ENCODE assay signal across 24 cellular contexts in the genomic region with DNA sequence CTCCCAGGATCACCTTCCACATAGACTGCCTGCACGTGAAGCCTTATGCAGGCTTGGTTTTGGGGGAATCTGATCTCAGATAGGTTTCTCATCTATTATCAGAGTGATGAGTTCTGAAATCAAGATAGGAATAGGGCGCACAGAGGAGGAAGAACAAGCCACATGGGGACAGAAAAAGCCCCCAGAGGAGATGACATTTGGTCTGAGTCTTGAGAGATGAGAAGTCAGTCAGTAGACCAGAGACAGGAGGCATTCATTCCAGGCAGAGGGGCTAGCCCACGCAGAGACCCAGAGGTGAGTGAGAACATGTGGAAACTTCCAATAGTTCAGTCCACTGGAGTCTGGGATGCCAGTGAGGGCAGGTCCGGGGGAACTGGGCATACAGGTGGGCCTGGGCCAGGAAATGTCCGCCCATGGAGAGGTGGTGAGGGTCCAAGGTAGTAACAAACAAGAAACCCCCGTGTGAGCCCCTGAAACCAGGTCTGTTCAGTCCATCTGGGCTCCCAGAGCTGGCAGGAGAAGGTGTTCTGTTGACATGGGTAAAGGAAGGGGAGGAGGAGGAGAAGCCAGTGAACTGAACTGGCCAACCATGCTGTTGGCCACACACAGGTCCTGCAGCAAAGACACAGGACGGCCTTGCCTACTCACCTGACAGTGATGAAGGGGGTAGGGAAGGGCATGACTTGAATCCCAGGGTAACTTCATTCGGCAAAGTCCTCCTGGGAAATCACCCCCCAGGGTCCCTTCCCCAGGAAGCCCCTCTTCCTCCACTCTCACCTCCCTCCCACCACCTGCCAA.
"Had no signal": no experiment of that assay in that cellular context is flagged by ENCODE, and none has a peak within 500 bp of the region (broad histone marks: within the 10 kb centered on the region; RNA-seq: fewer than 3 reads in every experiment).

No MANE protein-coding gene starts in this region.

- H3K27ac ChIP-seq: colonic mucosa, dorsolateral prefrontal cortex, esophagus muscularis mucosa, gastroesophageal sphincter, pancreas, thyroid gland, upper lobe of right lung had no signal

- H3K27me3 Mint-ChIP-seq: activated CD4-positive, alpha-beta T cell treated with anti-CD3 and anti-CD28 coated beads, Interleukin-2, amount 10 ng/mL, durations not matched to agents 7 days and 5 days; effector memory CD8-positive, alpha-beta T cell had no signal

- H3K4me1 ChIP-seq: colonic mucosa, gastroesophageal sphincter, pancreas had no signal

- H3K9me3 Mint-ChIP-seq: activated CD4-positive, alpha-beta T cell treated with anti-CD3 and anti-CD28 coated beads, Interleukin-2, amount 10 ng/mL, durations not matched to agents 7 days and 5 days; effector memory CD8-positive, alpha-beta T cell; natural killer cell treated with Interleukin-12 subunit alpha and Interleukin-12 subunit beta and Interleukin-15 and Interleukin-18, amount 100 ng/mL, for 72 hours; T-helper 1 cell treated with Interleukin-12 subunit alpha and Interleukin-12 subunit beta and Interleukin-4 antibody, amounts not matched to agents 30 μg/mL and 1 μg/mL, for 36 hours had no signal

- H3K36me3 ChIP-seq: colonic mucosa, esophagus muscularis mucosa, gastroesophageal sphincter, pancreas, thyroid gland, upper lobe of right lung had no signal

- ATAC-seq: effector memory CD8-positive, alpha-beta T cell; gastroesophageal sphincter; left ventricle myocardium superior; natural killer cell treated with Interleukin-12 subunit alpha and Interleukin-12 subunit beta and Interleukin-15 and Interleukin-18, amount 100 ng/mL, for 72 hours; pancreas; sciatic nerve; upper lobe of right lung had no signal

- H3K4me3 ChIP-seq: colonic mucosa, dorsolateral prefrontal cortex, esophagus muscularis mucosa, gastroesophageal sphincter, pancreas, thyroid gland, upper lobe of right lung had no signal

- H3K27ac Mint-ChIP-seq: activated CD4-positive, alpha-beta T cell treated with anti-CD3 and anti-CD28 coated beads, Interleukin-2, amount 10 ng/mL, durations not matched to agents 7 days and 5 days; effector memory CD8-positive, alpha-beta T cell; T-helper 1 cell treated with Interleukin-12 subunit alpha and Interleukin-12 subunit beta and Interleukin-4 antibody, amounts not matched to agents 30 μg/mL and 1 μg/mL, for 36 hours had no signal

- H3K27me3 ChIP-seq: colonic mucosa, esophagus muscularis mucosa, gastroesophageal sphincter, pancreas, thyroid gland, upper lobe of right lung had no signal

- H3K36me3 Mint-ChIP-seq: natural killer cell treated with Interleukin-12 subunit alpha and Interleukin-12 subunit beta and Interleukin-15 and Interleukin-18, amount 100 ng/mL, for 72 hours had no signal

- H3K4me3 Mint-ChIP-seq: activated CD4-positive, alpha-beta T cell treated with anti-CD3 and anti-CD28 coated beads, Interleukin-2, amount 10 ng/mL, durations not matched to agents 7 days and 5 days; effector memory CD8-positive, alpha-beta T cell; natural killer cell treated with Interleukin-12 subunit alpha and Interleukin-12 subunit beta and Interleukin-15 and Interleukin-18, amount 100 ng/mL, for 72 hours; T-helper 1 cell treated with Interleukin-12 subunit alpha and Interleukin-12 subunit beta and Interleukin-4 antibody, amounts not matched to agents 30 μg/mL and 1 μg/mL, for 36 hours had no signal

- DNase-seq: activated CD4-positive, alpha-beta T cell treated with anti-CD3 and anti-CD28 coated beads, Interleukin-2, amount 10 ng/mL, durations not matched to agents 7 days and 5 days; activated CD4-positive, CD25-positive, alpha-beta regulatory T cell; activated gamma-delta T cell; activated naive CD4-positive, alpha-beta T cell treated with anti-CD3 and anti-CD28 coated beads, Interleukin-2, amount 50 U/mL, for 16 hours; activated T-cell treated with anti-CD3 and anti-CD28 coated beads, Interleukin-2, amount 50 U/mL, for 48 hours; central memory CD4-positive, alpha-beta T cell; colonic mucosa; dorsolateral prefrontal cortex; effector memory CD8-positive, alpha-beta T cell; head of caudate nucleus; hypothalamus; left ventricle myocardium superior; pancreas; small intestine; stimulated activated CD4-positive, alpha-beta T cell treated with anti-CD3 and anti-CD28 coated beads, Interleukin-2, amount 100 ng/mL, for 24 hours; stimulated activated naive CD4-positive, alpha-beta T cell; substantia nigra; thyroid gland; upper lobe of right lung had no signal

- H3K9me3 ChIP-seq: colonic mucosa, esophagus muscularis mucosa, gastroesophageal sphincter, pancreas, thyroid gland, upper lobe of right lung had no signal

- H3K4me1 Mint-ChIP-seq: activated CD4-positive, alpha-beta T cell treated with anti-CD3 and anti-CD28 coated beads, Interleukin-2, amount 10 ng/mL, durations not matched to agents 7 days and 5 days had no signal
